In the genomic region with DNA sequence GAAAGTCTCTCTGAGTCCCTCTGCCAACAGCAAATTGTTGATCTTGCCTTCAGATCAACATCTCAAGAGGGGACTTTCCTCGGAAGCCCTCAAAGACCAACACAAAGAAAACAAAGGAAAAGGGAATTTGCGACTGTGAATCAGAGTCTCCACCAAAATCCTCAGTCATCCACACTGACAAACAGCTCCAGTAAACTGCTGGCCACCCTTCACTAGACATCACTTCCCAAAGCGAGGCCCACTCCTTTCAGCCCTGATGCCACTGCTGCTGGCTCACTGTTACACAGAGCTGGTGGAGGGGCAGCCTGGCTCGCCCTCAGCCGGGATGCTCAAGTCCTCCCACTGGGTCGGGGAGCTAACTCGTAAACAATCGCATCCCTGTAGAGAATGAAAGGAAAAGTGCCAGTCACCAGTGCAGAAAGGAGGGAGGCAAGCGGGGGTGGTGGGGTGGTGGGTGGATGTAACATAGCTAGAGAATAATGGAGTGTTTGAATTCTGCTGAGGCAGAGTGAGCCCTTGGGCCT, we compare ENCODE assay signal across 11 cellular contexts. TPM values are rescaled to one million over a fixed set of nuclear protein-coding genes. Genes with fewer than 3 reads are reported as not detected.
DNase-seq lines count a peak whose midpoint lies in the region; ATAC-seq, FAIRE-seq and TF ChIP-seq lines count a peak whose summit lies in the region.
"Had no signal": no experiment of that assay in that cellular context is flagged by ENCODE, and none has a peak within 500 bp of the region (broad histone marks: within the 10 kb centered on the region; RNA-seq: fewer than 3 reads in every experiment).

No MANE protein-coding gene starts in this region.

- TF ChIP-seq CTCF in WTC11 (IDR thresholded peaks at IDR 0.05) (no peak), osteoblast (IDR thresholded peaks at IDR 0.05; ENCODE audit: extremely low read depth, low read depth, low read length) (no peak), brain microvascular endothelial cell (IDR thresholded peaks at IDR 0.05; ENCODE audit: low read depth, low read length, missing control alignments) (no peak)

- peaks cover 35% of the 10 kb centered on the region for H3K4me1 ChIP-seq in osteoblast (ENCODE audit: insufficient read depth, low read length)

- H3K36me3 Mint-ChIP-seq in WTC11: no peaks in the 10 kb centered on the region

- POLR2A ChIA-PET in WTC11 (lab: Charles Lee): interaction anchor here (0.6 to 1.2 kb wide), 3 partner anchors 13 to 24 kb away, joined by 3 read pairs; no protein-coding TSS in a partner anchor

- DNase-seq in AG08396 (ENCODE audit: low spot score) (peak; percentile 27), WTC11 (ENCODE audit: low spot score) (no peak), left ventricle myocardium superior (no peak), osteoblast (ENCODE audit: insufficient read length, low spot score, missing footprints) (peak; percentile 91), NCI-H446 treated with DMSO at 0.1 percent for 48 hours (lab: John Stamatoyannopoulos, UW) (no peak), GM19239 (ENCODE audit: insufficient read length, low spot score) (no peak), brain microvascular endothelial cell (no peak)
- DNase-seq: activated CD4-positive, alpha-beta T cell treated with anti-CD3 and anti-CD28 coated beads for 48 hours; ovary had no signal

- peak overlapping the region; percentile 93 for H3K27ac Mint-ChIP-seq in WTC11

- in situ Hi-C loops in brain microvascular endothelial cell (cut with HindIII; ENCODE audit: low pct_ligation_motif_present, low sequenced_read_pairs): no loop called here

- FAIRE-seq in GM19239 (lab: Jason Lieb, UNC): no peak
- FAIRE-seq: RCC 7860 had no signal

- H4K20me1 ChIP-seq in osteoblast (ENCODE audit: insufficient read depth, low read length): no peaks in the 10 kb centered on the region

- H2AFZ ChIP-seq in osteoblast (ENCODE audit: low read length): peak overlapping the region; percentile 79

- no peaks in the 10 kb centered on the region; the same call in 1 of the 2 replicates for H3K27me3 Mint-ChIP-seq in WTC11 (ENCODE audit: low read depth)

- peaks cover 8% of the 10 kb centered on the region for H3K9me3 Mint-ChIP-seq in WTC11

- intact Hi-C loops in left ventricle myocardium superior (cut with micrococcal nuclease): no loop called here

- no peak overlapping the region; the same call in 1 of the 2 replicates for H3K4me3 Mint-ChIP-seq in WTC11

- H3K4me2 ChIP-seq in osteoblast (ENCODE audit: insufficient read depth, low read length): peak overlapping the region; percentile 74

- CTCF ChIA-PET in WTC11 (lab: Charles Lee): interaction anchor here (0.7 to 3.6 kb wide), 10 partner anchors 10 to 1117 kb away, joined by 3 to 49 read pairs (median 8); no protein-coding TSS in a partner anchor

- H3K36me3 ChIP-seq in osteoblast (ENCODE audit: insufficient read depth, low read length): no peaks in the 10 kb centered on the region
- H3K36me3 ChIP-seq in brain microvascular endothelial cell (replicated peaks): no peaks in the 10 kb centered on the region
- H3K36me3 ChIP-seq: ovary had no signal

- no peaks in the 10 kb centered on the region for H3K9me3 ChIP-seq in osteoblast (ENCODE audit: low read depth, low read length)
- H3K9me3 ChIP-seq: ovary had no signal

- no peaks in the 10 kb centered on the region for H3K79me2 ChIP-seq in osteoblast (ENCODE audit: insufficient read depth, low read length)

- ATAC-seq in WTC11: peak; percentile 74
- ATAC-seq in left ventricle myocardium superior: peak; percentile 14
- no peak for ATAC-seq in HG03565 (IDR thresholded peaks at IDR 0.05; ENCODE audit: unreplicated experiment)

- H3K4me3 ChIP-seq in osteoblast (ENCODE audit: insufficient read depth, low read length): peak overlapping the region; percentile 50
- no peak overlapping the region for H3K4me3 ChIP-seq in brain microvascular endothelial cell (ENCODE audit: low read depth, low read length)
- H3K4me3 ChIP-seq: ovary had no signal

- H3K4me1 Mint-ChIP-seq in WTC11: peaks cover 50% of the 10 kb centered on the region

- H3K27me3 ChIP-seq in osteoblast (ENCODE audit: insufficient read depth, low read length) (no peaks in the 10 kb centered on the region), brain microvascular endothelial cell (replicated peaks) (no peaks in the 10 kb centered on the region)
- H3K27me3 ChIP-seq: ovary had no signal

- peak overlapping the region; percentile 72 for H3K27ac ChIP-seq in osteoblast (ENCODE audit: low read depth, low read length)
- no peak overlapping the region for H3K27ac ChIP-seq in brain microvascular endothelial cell
- H3K27ac ChIP-seq: ovary had no signal

TF ChIP-seq in WTC11, 78 proteins besides CTCF, POLR2A, EP300 and RAD21:
- 0 out of 2 replicates have a peak, but pooled peaks have one; percentile 28 for TF ChIP-seq TEAD1 (CRISPR knock-in tag; IDR thresholded peaks at IDR 0.05)
- TF ChIP-seq, protein P1, sequence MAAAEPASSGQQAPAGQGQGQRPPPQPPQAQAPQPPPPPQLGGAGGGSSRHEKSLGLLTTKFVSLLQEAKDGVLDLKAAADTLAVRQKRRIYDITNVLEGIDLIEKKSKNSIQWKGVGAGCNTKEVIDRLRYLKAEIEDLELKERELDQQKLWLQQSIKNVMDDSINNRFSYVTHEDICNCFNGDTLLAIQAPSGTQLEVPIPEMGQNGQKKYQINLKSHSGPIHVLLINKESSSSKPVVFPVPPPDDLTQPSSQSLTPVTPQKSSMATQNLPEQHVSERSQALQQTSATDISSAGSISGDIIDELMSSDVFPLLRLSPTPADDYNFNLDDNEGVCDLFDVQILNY (CRISPR knock-in tag; IDR thresholded peaks at IDR 0.05): no peak

RNA-seq across cellular contexts. Expression of a gene that starts 1.3 kb away (rescaled TPM):
- total RNA-seq in WTC11 (2021) (0.21 to 0.55 TPM in 2 of 3 replicates, not detected in the other), left ventricle myocardium superior (43.6 TPM), osteoblast (2.9 and 4.3 TPM in 2 replicates)

Comparison
In these comparisons a context has a peak if more than half of its experiments do, and no peak if none do; other contexts are left out.
1. DNase-seq: peak in AG08396 (single experiment) and osteoblast (single experiment); none in WTC11 (single experiment), left ventricle myocardium superior (single experiment), NCI-H446 treated with DMSO at 0.1 percent for 48 hours (single experiment), GM19239 (single experiment) and brain microvascular endothelial cell (single experiment).